Comparison of ENCODE assay signal across 8 cellular contexts in genomic region chr2:144518744-144519596, GRCh38. TPM values are rescaled to one million over a fixed set of nuclear protein-coding genes. Genes with fewer than 3 reads are reported as not detected.
A peak's percentile ranks its signal among the peaks of the same experiment; 100 is the strongest.
DNase-seq lines count a peak whose midpoint lies in the region; ATAC-seq lines count a peak whose summit lies in the region.

No MANE protein-coding gene starts in this region.

- peaks cover 0 to 25% of the 10 kb centered on the region in 2 donors for H3K4me1 ChIP-seq in muscle layer of duodenum (ENCODE audit: control insufficient read depth in 1 of 2, insufficient read depth in 2 of 2, low read length in 2 of 2)

- H3K9me3 ChIP-seq in muscle layer of duodenum (ENCODE audit: control insufficient read depth in 1 of 2, low read length in 2 of 2), result no peaks in the 10 kb centered on the region

- peaks cover 0 to 15% of the 10 kb centered on the region in 2 donors for H3K36me3 ChIP-seq in muscle layer of duodenum (ENCODE audit: control insufficient read depth in 1 of 2, insufficient read depth in 2 of 2, low read length in 2 of 2)

- 11 to 14% (median 13%) methylated on average over 8 of the region's 8 CpGs for WGBS in adipose tissue, 3 donors

- H3K27me3 ChIP-seq in muscle layer of duodenum (ENCODE audit: low read depth, low read length), result peaks cover 3% of the 10 kb centered on the region

- peak overlapping the region; percentile 78 to 92 for H3K4me3 ChIP-seq in muscle layer of duodenum (ENCODE audit: low read depth in 1 of 2, low read length in 2 of 2)

- ATAC-seq in GM19023 (IDR thresholded peaks at IDR 0.05; ENCODE audit: unreplicated experiment), result peak; percentile 24
- ATAC-seq in HG03025 (IDR thresholded peaks at IDR 0.05; ENCODE audit: low FRiP score, unreplicated experiment), result peak; percentile 61

- peak overlapping the region; percentile 67 for H3K27ac ChIP-seq in adipose tissue (ENCODE audit: low read depth, low read length)
- H3K27ac ChIP-seq in muscle layer of duodenum (ENCODE audit: low read length), result peak overlapping the region; percentile 93

- no peak for DNase-seq in NK-92 (lab: John Stamatoyannopoulos, UW; ENCODE audit: unreplicated experiment)
- no peak for DNase-seq in DMS79 treated with DMSO at 0.1 percent for 48 hours (lab: John Stamatoyannopoulos, UW)
- no peak for DNase-seq in NCI-H2081 treated with DMSO at 0.1 percent for 48 hours (lab: John Stamatoyannopoulos, UW)
- DNase-seq in NCI-H2227 (lab: John Stamatoyannopoulos, UW; ENCODE audit: unreplicated experiment), result no peak

RNA-seq across cellular contexts. Expression of gene ZEB2, which starts 0.9 kb away (rescaled TPM):
- 10 to 100 TPM in 2 of 3 donors, 1 to 10 TPM in 1; 5.6 to 92.6 (median 76.3) TPM for polyA plus RNA-seq in adipose tissue
